Comparison of ENCODE assay signal across 1 cellular context in the genomic region with DNA sequence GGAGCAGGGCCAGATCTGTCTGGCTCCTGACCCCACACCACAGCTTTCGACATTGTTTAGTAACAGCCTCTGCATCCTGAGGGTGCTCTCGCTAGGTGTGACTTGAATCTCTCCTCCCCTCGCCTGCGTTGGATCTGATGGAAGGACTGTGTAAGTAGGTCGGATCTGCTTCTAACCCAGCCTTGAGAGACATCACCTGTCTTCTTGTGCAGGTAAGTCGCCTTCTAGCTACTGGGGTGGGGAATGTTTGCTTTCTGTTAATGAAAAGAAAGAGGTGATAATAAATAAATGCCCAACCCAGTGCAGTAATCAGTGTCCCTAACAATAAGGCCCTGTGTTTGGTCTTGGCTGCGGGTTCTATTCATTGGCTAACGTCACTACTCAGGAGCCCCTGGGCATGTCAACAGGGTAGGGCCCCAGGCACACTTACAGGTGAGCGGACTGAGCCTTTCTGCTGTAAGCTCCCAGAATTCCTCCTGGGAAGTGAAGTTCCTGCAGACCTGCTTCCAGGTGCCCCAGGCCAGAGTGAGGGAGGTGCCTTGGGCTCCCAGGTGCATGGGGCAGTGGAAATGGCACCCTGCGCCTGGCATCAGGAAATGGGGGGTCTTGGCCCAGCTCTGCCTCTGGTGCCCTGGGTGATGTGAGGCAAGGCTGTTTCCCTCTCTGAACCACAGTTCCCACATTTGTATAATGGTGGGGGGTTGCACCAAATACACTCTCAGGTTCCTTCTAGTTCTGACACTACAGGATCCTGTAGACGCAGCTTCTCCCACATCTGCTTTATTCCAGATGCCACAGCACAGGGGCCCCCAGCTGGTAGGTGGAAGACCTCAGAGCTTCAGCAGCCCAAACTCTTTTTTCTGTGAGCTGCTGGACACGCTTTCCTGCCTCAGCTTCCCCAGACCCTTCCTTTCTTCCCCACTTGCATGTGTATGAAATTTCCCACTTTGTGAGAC.
TF ChIP-seq lines count a peak whose summit lies in the region.

No MANE protein-coding gene starts in this region.

TF ChIP-seq in WTC11, 78 proteins besides CTCF, POLR2A, EP300 and RAD21 (continued from another document):
- TF ChIP-seq, protein P1, sequence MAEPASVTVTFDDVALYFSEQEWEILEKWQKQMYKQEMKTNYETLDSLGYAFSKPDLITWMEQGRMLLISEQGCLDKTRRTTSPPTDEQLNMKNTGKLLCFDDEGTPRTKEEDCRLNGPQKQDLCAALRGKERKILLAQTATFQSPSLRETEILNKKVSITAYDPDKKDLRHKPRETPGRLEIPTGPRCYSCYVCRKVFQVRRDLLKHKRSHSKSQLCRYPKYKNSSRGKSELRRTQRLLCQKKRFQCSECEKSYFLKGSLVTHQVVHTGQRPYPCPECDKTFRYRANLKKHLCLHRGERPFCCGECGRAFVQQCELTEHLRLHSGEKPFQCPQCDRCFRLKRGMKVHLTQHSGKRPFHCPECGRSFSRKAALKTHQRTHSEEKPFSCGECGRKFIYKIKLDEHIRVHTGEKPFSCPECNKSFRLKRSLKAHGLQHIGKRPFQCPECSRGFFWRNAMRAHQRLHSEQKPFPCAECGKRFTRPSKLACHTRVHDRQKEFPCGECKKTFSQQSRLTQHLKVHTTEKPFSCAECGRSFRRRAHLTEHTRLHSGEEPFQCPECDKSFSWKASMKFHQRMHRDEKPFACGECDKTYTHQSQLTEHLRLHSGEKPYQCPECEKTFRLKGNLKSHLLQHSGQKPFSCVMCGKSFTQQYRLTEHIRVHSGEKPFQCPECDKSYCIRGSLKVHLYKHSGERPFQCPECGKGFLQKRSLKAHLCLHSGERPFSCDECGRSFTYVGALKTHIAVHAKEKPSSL (CRISPR knock-in tag; conservative IDR thresholded peaks at IDR 0.05), result no peak
- TF ChIP-seq ZNF671 (CRISPR knock-in tag; IDR thresholded peaks at IDR 0.05), result no peak
- no peak for TF ChIP-seq TCF7 (CRISPR knock-in tag; IDR thresholded peaks at IDR 0.05; ENCODE audit: low read depth)
- TF ChIP-seq TEAD4 (CRISPR knock-in tag; IDR thresholded peaks at IDR 0.05), result no peak
